Comparison of ENCODE assay signal across 21 cellular contexts in genomic region chr10:132870426-132870825, GRCh38.
"Had no signal": no experiment of that assay in that cellular context is flagged by ENCODE, and none has a peak within 500 bp of the region (broad histone marks: within the 10 kb centered on the region; RNA-seq: fewer than 3 reads in every experiment).

No MANE protein-coding gene starts in this region.

- H3K27me3 ChIP-seq: adrenal gland, ascending aorta, brain microvascular endothelial cell had no signal

- H3K9me3 Mint-ChIP-seq: activated naive CD4-positive, alpha-beta T cell treated with anti-CD3 and anti-CD28 coated beads, Interleukin-2, amount 50 U/mL, for 24 hours; effector memory CD8-positive, alpha-beta T cell had no signal

- H3K27ac ChIP-seq: adrenal gland, ascending aorta, brain microvascular endothelial cell, esophagus squamous epithelium, gastrocnemius medialis, lower lobe of right lung had no signal

- H3K4me1 Mint-ChIP-seq: activated naive CD4-positive, alpha-beta T cell treated with anti-CD3 and anti-CD28 coated beads, Interleukin-2, amount 50 U/mL, for 24 hours; T-helper 17 cell had no signal

- H3K36me3 Mint-ChIP-seq: activated naive CD4-positive, alpha-beta T cell treated with anti-CD3 and anti-CD28 coated beads, Interleukin-2, amount 50 U/mL, for 24 hours; naive B cell had no signal

- DNase-seq: activated CD4-positive, alpha-beta T cell treated with anti-CD3 and anti-CD28 coated beads for 4 hours; activated CD4-positive, alpha-beta T cell treated with anti-CD3 and anti-CD28 coated beads, Interleukin-2, amount 50 U/mL, for 48 hours; activated CD4-positive, CD25-positive, alpha-beta regulatory T cell; activated gamma-delta T cell treated with Interleukin-2 at 50 U/mL for 16 hours; brain microvascular endothelial cell; central memory CD4-positive, alpha-beta T cell; effector memory CD8-positive, alpha-beta T cell; esophagus squamous epithelium; gastrocnemius medialis; mesendoderm; naive B cell; nucleus accumbens; stimulated activated CD4-positive, alpha-beta T cell treated with anti-CD3 and anti-CD28 coated beads, Interleukin-4, amount 100 ng/mL, for 24 hours; stimulated activated naive CD4-positive, alpha-beta T cell treated with Interleukin-2 at 50 U/mL for 16 hours; SW 1271; T-helper 17 cell had no signal

- H3K4me3 ChIP-seq: adrenal gland, ascending aorta, esophagus squamous epithelium, gastrocnemius medialis, lower lobe of right lung had no signal

- H3K4me3 Mint-ChIP-seq: activated naive CD4-positive, alpha-beta T cell treated with anti-CD3 and anti-CD28 coated beads, Interleukin-2, amount 50 U/mL, for 24 hours; effector memory CD8-positive, alpha-beta T cell; naive B cell; T-helper 17 cell had no signal

- H3K9me3 ChIP-seq: adrenal gland, ascending aorta, gastrocnemius medialis, lower lobe of right lung had no signal

- ATAC-seq: effector memory CD8-positive, alpha-beta T cell; gastrocnemius medialis; left colon; lower lobe of right lung; T-helper 17 cell had no signal

- H3K4me1 ChIP-seq: adrenal gland, ascending aorta, esophagus squamous epithelium, gastrocnemius medialis, lower lobe of right lung had no signal

- H3K27ac Mint-ChIP-seq: activated naive CD4-positive, alpha-beta T cell treated with anti-CD3 and anti-CD28 coated beads, Interleukin-2, amount 50 U/mL, for 24 hours; effector memory CD8-positive, alpha-beta T cell; naive B cell; T-helper 17 cell had no signal

- H3K36me3 ChIP-seq: adrenal gland, ascending aorta, brain microvascular endothelial cell, esophagus squamous epithelium, gastrocnemius medialis, lower lobe of right lung had no signal
